Comparison of ENCODE assay signal across 16 cellular contexts in genomic region chr2:126827371-126827770, GRCh38.
"Had no signal": no experiment of that assay in that cellular context is flagged by ENCODE, and none has a peak within 500 bp of the region (broad histone marks: within the 10 kb centered on the region; RNA-seq: fewer than 3 reads in every experiment).

No MANE protein-coding gene starts in this region.

- H3K4me3 ChIP-seq: mucosa of descending colon, spleen, thoracic aorta, upper lobe of left lung had no signal

- H3K27me3 ChIP-seq: brain microvascular endothelial cell, spleen, upper lobe of left lung had no signal

- H3K4me1 ChIP-seq: spleen, upper lobe of left lung had no signal

- H3K36me3 ChIP-seq: brain microvascular endothelial cell, spleen, thoracic aorta, upper lobe of left lung had no signal

- H3K27ac ChIP-seq: brain microvascular endothelial cell, spleen, thoracic aorta, upper lobe of left lung, VCaP had no signal

- H3K9me3 ChIP-seq: mucosa of descending colon, spleen, thoracic aorta, upper lobe of left lung had no signal

- DNase-seq: activated CD4-positive, alpha-beta T cell treated with anti-CD3 and anti-CD28 coated beads, Interleukin-2, amount 50 U/mL, for 1 hour; activated CD4-positive, CD25-positive, alpha-beta regulatory T cell treated with anti-CD3 and anti-CD28 coated beads, Interleukin-2, amount 50 U/mL, for 72 hours; activated T-cell treated with anti-CD3 and anti-CD28 coated beads, Interleukin-2, amount 50 U/mL, for 1 hour; aorta; brain microvascular endothelial cell; effector memory CD4-positive, alpha-beta T cell; foreskin melanocyte; mesenchymal stem cell; mucosa of descending colon; spleen; stimulated activated CD4-positive, alpha-beta T cell treated with anti-CD3 and anti-CD28 coated beads, Interleukin-4, amount 100 ng/mL, for 1 hour; stimulated activated naive CD4-positive, alpha-beta T cell treated with Interleukin-2 at 50 U/mL for 16 hours; T-cell; upper lobe of left lung had no signal
